Comparison of ENCODE assay signal across 14 cellular contexts in genomic region chr3:88263417-88264116, GRCh38.
"Had no signal": no experiment of that assay in that cellular context is flagged by ENCODE, and none has a peak within 500 bp of the region (broad histone marks: within the 10 kb centered on the region; RNA-seq: fewer than 3 reads in every experiment).

No MANE protein-coding gene starts in this region.

- H3K9me3 ChIP-seq: ascending aorta, esophagus muscularis mucosa, pancreas, spleen, upper lobe of right lung had no signal

- H3K4me3 ChIP-seq: ascending aorta, esophagus muscularis mucosa, pancreas, spleen, upper lobe of right lung had no signal

- DNase-seq: activated B cell treated with CpG ODN at 0.5 μM for 24 hours; activated CD4-positive, alpha-beta T cell treated with anti-CD3 and anti-CD28 coated beads, Interleukin-2, amount 10 ng/mL, durations not matched to agents 24 days and 14 days; activated naive CD4-positive, alpha-beta T cell treated with Interleukin-2 at 50 U/mL for 16 hours; activated naive CD8-positive, alpha-beta T cell treated with anti-CD3 and anti-CD28 coated beads, Interleukin-2, amount 50 U/mL, for 24 hours; foreskin fibroblast; head of caudate nucleus; mesendoderm; pancreas; spleen; stimulated activated CD4-positive, alpha-beta T cell treated with anti-CD3 and anti-CD28 coated beads, Interleukin-2, amount 100 ng/mL, for 24 hours; stimulated activated naive B cell treated with anti-CD40 and anti-IgM and Interleukin-4, amounts not matched to agents 10 μg/mL and 1 μg/mL and 100 μg/mL, for 72 hours; upper lobe of right lung had no signal

- H3K27ac ChIP-seq: ascending aorta, esophagus muscularis mucosa, pancreas, spleen, upper lobe of right lung had no signal

- H3K27me3 ChIP-seq: ascending aorta, esophagus muscularis mucosa, pancreas, spleen, upper lobe of right lung had no signal

- H3K36me3 ChIP-seq: ascending aorta, esophagus muscularis mucosa, pancreas, spleen, upper lobe of right lung had no signal

- H3K4me1 ChIP-seq: ascending aorta, spleen, upper lobe of right lung had no signal
